In the genomic region with DNA sequence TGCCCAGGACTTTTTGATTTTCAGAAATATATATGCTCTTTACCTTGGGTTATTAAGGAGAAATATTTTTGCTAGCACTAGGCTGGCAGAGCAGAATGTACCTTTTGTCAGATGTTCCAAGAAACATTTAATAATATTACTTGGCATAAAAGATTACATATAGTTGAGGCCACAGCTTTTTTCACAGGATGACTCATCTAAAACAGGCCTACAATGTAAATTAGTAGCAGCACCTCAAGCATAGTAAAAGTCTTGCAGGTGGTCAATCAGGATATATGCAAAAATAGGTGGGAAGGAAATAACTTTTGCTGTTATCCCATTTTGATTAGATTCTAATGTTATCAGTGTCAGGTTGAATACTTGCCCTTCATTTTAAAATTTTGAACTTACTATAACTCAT, we compare ENCODE assay signal across 1 cellular context.
TF ChIP-seq lines count a peak whose summit lies in the region.

No MANE protein-coding gene starts in this region.

TF ChIP-seq in WTC11, 78 proteins besides CTCF, POLR2A, EP300 and RAD21 (continued from another document):
- TF ChIP-seq, protein P1, sequence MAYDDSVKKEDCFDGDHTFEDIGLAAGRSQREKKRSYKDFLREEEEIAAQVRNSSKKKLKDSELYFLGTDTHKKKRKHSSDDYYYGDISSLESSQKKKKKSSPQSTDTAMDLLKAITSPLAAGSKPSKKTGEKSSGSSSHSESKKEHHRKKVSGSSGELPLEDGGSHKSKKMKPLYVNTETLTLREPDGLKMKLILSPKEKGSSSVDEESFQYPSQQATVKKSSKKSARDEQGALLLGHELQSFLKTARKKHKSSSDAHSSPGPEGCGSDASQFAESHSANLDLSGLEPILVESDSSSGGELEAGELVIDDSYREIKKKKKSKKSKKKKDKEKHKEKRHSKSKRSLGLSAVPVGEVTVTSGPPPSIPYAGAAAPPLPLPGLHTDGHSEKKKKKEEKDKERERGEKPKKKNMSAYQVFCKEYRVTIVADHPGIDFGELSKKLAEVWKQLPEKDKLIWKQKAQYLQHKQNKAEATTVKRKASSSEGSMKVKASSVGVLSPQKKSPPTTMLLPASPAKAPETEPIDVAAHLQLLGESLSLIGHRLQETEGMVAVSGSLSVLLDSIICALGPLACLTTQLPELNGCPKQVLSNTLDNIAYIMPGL (CRISPR knock-in tag; IDR thresholded peaks at IDR 0.05), result no peak
- no peak for TF ChIP-seq PRRX2 (CRISPR knock-in tag; IDR thresholded peaks at IDR 0.05)
- no peak for TF ChIP-seq FOXK1 (CRISPR knock-in tag; IDR thresholded peaks at IDR 0.05)
- TF ChIP-seq FOXJ3 (CRISPR knock-in tag; IDR thresholded peaks at IDR 0.05; ENCODE audit: borderline replicate concordance), result no peak
- TF ChIP-seq, protein P2, sequence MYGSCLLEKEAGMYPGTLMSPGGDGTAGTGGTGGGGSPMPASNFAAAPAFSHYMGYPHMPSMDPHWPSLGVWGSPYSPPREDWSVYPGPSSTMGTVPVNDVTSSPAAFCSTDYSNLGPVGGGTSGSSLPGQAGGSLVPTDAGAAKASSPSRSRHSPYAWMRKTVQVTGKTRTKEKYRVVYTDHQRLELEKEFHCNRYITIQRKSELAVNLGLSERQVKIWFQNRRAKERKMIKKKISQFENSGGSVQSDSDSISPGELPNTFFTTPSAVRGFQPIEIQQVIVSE (CRISPR knock-in tag; IDR thresholded peaks at IDR 0.05; ENCODE audit: borderline replicate concordance), result no peak
- TF ChIP-seq, protein P3, sequence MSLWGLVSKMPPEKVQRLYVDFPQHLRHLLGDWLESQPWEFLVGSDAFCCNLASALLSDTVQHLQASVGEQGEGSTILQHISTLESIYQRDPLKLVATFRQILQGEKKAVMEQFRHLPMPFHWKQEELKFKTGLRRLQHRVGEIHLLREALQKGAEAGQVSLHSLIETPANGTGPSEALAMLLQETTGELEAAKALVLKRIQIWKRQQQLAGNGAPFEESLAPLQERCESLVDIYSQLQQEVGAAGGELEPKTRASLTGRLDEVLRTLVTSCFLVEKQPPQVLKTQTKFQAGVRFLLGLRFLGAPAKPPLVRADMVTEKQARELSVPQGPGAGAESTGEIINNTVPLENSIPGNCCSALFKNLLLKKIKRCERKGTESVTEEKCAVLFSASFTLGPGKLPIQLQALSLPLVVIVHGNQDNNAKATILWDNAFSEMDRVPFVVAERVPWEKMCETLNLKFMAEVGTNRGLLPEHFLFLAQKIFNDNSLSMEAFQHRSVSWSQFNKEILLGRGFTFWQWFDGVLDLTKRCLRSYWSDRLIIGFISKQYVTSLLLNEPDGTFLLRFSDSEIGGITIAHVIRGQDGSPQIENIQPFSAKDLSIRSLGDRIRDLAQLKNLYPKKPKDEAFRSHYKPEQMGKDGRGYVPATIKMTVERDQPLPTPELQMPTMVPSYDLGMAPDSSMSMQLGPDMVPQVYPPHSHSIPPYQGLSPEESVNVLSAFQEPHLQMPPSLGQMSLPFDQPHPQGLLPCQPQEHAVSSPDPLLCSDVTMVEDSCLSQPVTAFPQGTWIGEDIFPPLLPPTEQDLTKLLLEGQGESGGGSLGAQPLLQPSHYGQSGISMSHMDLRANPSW (CRISPR knock-in tag; conservative IDR thresholded peaks at IDR 0.05; ENCODE audit: low read depth), result no peak
